In the genomic region with DNA sequence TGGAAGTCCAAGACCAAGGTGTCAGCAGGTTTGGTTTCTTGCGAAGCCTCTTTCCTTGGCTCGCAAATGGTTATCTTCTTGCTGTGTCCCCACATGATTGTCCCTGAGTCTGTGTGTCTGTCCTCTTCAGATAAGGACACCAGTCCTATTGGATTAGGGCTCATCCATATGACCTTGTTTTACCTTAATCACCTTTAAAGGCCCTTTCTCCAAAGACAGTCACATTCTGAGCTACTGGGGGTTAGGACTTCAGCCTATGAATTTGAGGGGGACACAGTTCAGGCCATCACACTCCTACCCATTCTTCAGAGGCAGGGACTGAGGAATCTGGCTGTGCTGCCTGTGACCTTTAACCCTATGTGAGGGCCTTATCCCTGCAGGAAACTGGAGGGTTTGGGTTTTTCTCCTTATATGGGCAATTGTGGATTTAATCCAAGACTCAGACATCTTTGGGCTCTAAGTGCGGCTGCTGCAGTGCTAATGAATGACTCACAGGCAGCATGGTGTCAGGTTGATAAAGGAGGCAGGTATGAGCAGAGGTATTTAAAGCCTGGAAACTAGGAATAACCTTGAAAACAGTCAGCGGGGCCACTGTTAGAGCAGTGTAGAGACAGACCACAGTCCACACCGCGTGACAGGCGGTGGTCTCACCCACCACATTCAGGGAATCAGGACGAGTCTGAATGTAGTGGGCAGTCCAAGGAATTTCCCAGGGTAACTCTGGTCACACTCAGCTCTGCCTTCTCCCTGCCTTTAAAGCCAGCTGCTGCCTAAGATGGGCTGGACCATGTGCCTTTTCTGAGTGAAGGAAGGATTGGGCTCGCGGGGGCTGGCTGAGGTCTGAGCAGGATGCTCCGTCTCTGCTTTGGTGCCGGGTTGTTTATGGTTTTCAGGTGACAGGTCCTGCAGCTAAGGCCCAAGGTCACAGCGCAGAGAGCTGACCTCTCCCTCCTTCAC, we compare ENCODE assay signal across 8 cellular contexts. TPM values are rescaled to one million over a fixed set of nuclear protein-coding genes. Genes with fewer than 3 reads are reported as not detected.
A peak's percentile ranks its signal among the peaks of the same experiment; 100 is the strongest.
DNase-seq lines count a peak whose midpoint lies in the region; ATAC-seq and TF ChIP-seq lines count a peak whose summit lies in the region.

No MANE protein-coding gene starts in this region.

- H3K4me1 Mint-ChIP-seq in activated T-helper 17 cell treated with anti-CD3 and anti-CD28 coated beads, Interleukin-2, amount 50 U/mL, for 72 hours, result peaks cover 21% of the 10 kb centered on the region

- H3K4me2 ChIP-seq in DOHH2 (ENCODE audit: low read length) (peak overlapping the region; percentile 64), OCI-LY1 (ENCODE audit: low read length) (peak overlapping the region; percentile 51; the same call in 1 of the 2 replicates)

- no peaks in the 10 kb centered on the region for H3K9me3 ChIP-seq in DOHH2 (ENCODE audit: control insufficient read depth, insufficient read depth, low read length)
- H3K9me3 ChIP-seq in OCI-LY1 (ENCODE audit: low read length), result no peaks in the 10 kb centered on the region
- H3K9me3 ChIP-seq in testis, result no peaks in the 10 kb centered on the region
- H3K9me3 ChIP-seq in HAP-1, result no peaks in the 10 kb centered on the region

- H3K36me3 ChIP-seq in DOHH2 (ENCODE audit: control insufficient read depth, low read length) (peaks cover 98% of the 10 kb centered on the region), OCI-LY1 (ENCODE audit: insufficient read depth, low read length) (peaks cover 97% of the 10 kb centered on the region), testis (ENCODE audit: low read depth, missing control alignments) (no peaks in the 10 kb centered on the region), HAP-1 (replicated peaks) (peaks cover 78% of the 10 kb centered on the region)

- TF ChIP-seq POLR2A in testis (IDR thresholded peaks at IDR 0.05), result no peak

- H3K4me3 ChIP-seq in DOHH2 (ENCODE audit: low read length), result peak overlapping the region; percentile 55; the same call in 1 of the 2 replicates
- no peak overlapping the region for H3K4me3 ChIP-seq in OCI-LY1 (ENCODE audit: low read depth, low read length, poor library complexity, severe bottlenecking)
- no peak overlapping the region for H3K4me3 ChIP-seq in epithelial cell of proximal tubule (ENCODE audit: low read depth, low read length)
- no peak overlapping the region for H3K4me3 ChIP-seq in testis
- no peak overlapping the region for H3K4me3 ChIP-seq in HAP-1

- H3F3A ChIP-seq in DOHH2 (ENCODE audit: control insufficient read depth, insufficient read depth), result peaks cover 31% of the 10 kb centered on the region
- 0 out of 2 replicates have a peak, but pooled peaks cover 4% of the 10 kb centered on the region for H3F3A ChIP-seq in OCI-LY1 (ENCODE audit: insufficient read depth, low read length)

- no peak overlapping the region; the same call in 1 of the 2 replicates for H3K9ac ChIP-seq in OCI-LY1 (ENCODE audit: low read length)

- H3K4me3 Mint-ChIP-seq in activated T-helper 17 cell treated with anti-CD3 and anti-CD28 coated beads, Interleukin-2, amount 50 U/mL, for 72 hours, result no peak overlapping the region

- H3K4me1 ChIP-seq in DOHH2 (ENCODE audit: control insufficient read depth, low read length) (peaks cover 98% of the 10 kb centered on the region), OCI-LY1 (ENCODE audit: insufficient read depth, low read length, severe bottlenecking) (peaks cover 73% of the 10 kb centered on the region), testis (peaks cover 39% of the 10 kb centered on the region), HAP-1 (no peaks in the 10 kb centered on the region)

- peak; percentile 88 for DNase-seq in epithelial cell of proximal tubule (ENCODE audit: low read depth)
- DNase-seq in omental fat pad (ENCODE audit: low spot score), result no peak
- DNase-seq in testis, result no peak
- DNase-seq in HAP-1 (ENCODE audit: low spot score in 2 of 2), result no peak
- DNase-seq in SKM-1 (lab: John Stamatoyannopoulos, UW; ENCODE audit: unreplicated experiment), result no peak

- H3K9me2 ChIP-seq in DOHH2 (replicated peaks; ENCODE audit: control insufficient read depth, low read length) (no peaks in the 10 kb centered on the region), OCI-LY1 (ENCODE audit: low read depth, low read length) (no peaks in the 10 kb centered on the region)

- TF ChIP-seq CTCF in DOHH2 (IDR thresholded peaks at IDR 0.05; ENCODE audit: low read depth, low read length, poor library complexity, severe bottlenecking) (no peak), OCI-LY1 (IDR thresholded peaks at IDR 0.05; ENCODE audit: low read length) (no peak), epithelial cell of proximal tubule (conservative IDR thresholded peaks at IDR 0.05; ENCODE audit: low read depth, low read length) (no peak), omental fat pad (IDR thresholded peaks at IDR 0.05) (no peak), testis (IDR thresholded peaks at IDR 0.05) (no peak)

- H3K79me2 ChIP-seq in DOHH2 (ENCODE audit: control insufficient read depth, low read length) (peaks cover 83% of the 10 kb centered on the region), OCI-LY1 (ENCODE audit: insufficient read depth, low read length) (0 out of 2 replicates have a peak, but pooled peaks cover 6% of the 10 kb centered on the region)

- no peak overlapping the region for H2AFZ ChIP-seq in OCI-LY1 (ENCODE audit: low read length)

- H4K20me1 ChIP-seq in DOHH2 (ENCODE audit: control insufficient read depth, insufficient read depth, low read depth, low read length) (no peaks in the 10 kb centered on the region), OCI-LY1 (ENCODE audit: insufficient read depth, low read length) (no peaks in the 10 kb centered on the region)

- H3K27me3 Mint-ChIP-seq in activated T-helper 17 cell treated with anti-CD3 and anti-CD28 coated beads, Interleukin-2, amount 50 U/mL, for 72 hours, result no peaks in the 10 kb centered on the region

- in situ Hi-C loops in HAP-1 (cut with MboI; ENCODE audit: low sequenced_read_pairs), result no loop called here

- WGBS in testis, 2 donors, result 71 to 85% methylated on average over 12 to 13 of the region's 13 CpGs

- H3K27ac Mint-ChIP-seq in activated T-helper 17 cell treated with anti-CD3 and anti-CD28 coated beads, Interleukin-2, amount 50 U/mL, for 72 hours, result no peak overlapping the region

- H3K27me3 ChIP-seq in DOHH2 (ENCODE audit: control insufficient read depth, low read length) (no peaks in the 10 kb centered on the region), OCI-LY1 (ENCODE audit: insufficient read depth, low read length) (no peaks in the 10 kb centered on the region), testis (no peaks in the 10 kb centered on the region), HAP-1 (ENCODE audit: low read depth) (no peaks in the 10 kb centered on the region)

- intact Hi-C loops in testis (cut with DNase I; ENCODE audit: low total_unique reads), result no loop called here

- H3K27ac ChIP-seq in DOHH2 (ENCODE audit: low read depth, low read length), result peak overlapping the region; percentile 83
- H3K27ac ChIP-seq in OCI-LY1 (ENCODE audit: low read depth, low read length, poor library complexity, severe bottlenecking), result peak overlapping the region; percentile 93
- H3K27ac ChIP-seq in testis, result no peak overlapping the region

- H3K36me3 Mint-ChIP-seq in activated T-helper 17 cell treated with anti-CD3 and anti-CD28 coated beads, Interleukin-2, amount 50 U/mL, for 72 hours (ENCODE audit: low read depth), result peaks cover 82% of the 10 kb centered on the region

- peak; percentile 75 for ATAC-seq in omental fat pad (ENCODE audit: low FRiP score)
- ATAC-seq in activated T-helper 17 cell treated with anti-CD3 and anti-CD28 coated beads, Interleukin-2, amount 50 U/mL, for 72 hours (replicated peaks), result no peak

- H3K9me3 Mint-ChIP-seq in activated T-helper 17 cell treated with anti-CD3 and anti-CD28 coated beads, Interleukin-2, amount 50 U/mL, for 72 hours, result no peaks in the 10 kb centered on the region

RNA-seq across cellular contexts. Expression of a gene that starts 10.3 kb away (rescaled TPM):
- total RNA-seq in epithelial cell of proximal tubule (16.9 and 32.0 TPM in 2 replicates), omental fat pad (10 to 100 TPM; 29.4 to 52.0 (median 33.5) TPM), testis (10 to 100 TPM; 48.7 to 73.0 TPM)
- polyA plus RNA-seq in testis (ENCODE audit: insufficient read depth, low read depth, low replicate concordance), result 33.4 TPM
- 10 to 100 TPM; 29.4 to 67.7 TPM for total RNA-seq in activated T-helper 17 cell treated with anti-CD3 and anti-CD28 coated beads, Interleukin-2, amount 50 U/mL, for 72 hours

RNA-seq across cellular contexts. Expression of a gene that starts 46.0 kb away (rescaled TPM):
- total RNA-seq in epithelial cell of proximal tubule (26.6 and 37.1 TPM in 2 replicates), omental fat pad (10 to 100 TPM in 3 of 4 donors, 1 to 10 TPM in 1; 7.9 to 14.3 (median 11.5) TPM), testis (10 to 100 TPM; 20.9 to 22.1 TPM)
- 14.3 TPM for polyA plus RNA-seq in testis (ENCODE audit: insufficient read depth, low read depth, low replicate concordance)
- 10 to 100 TPM; 14.2 to 23.9 TPM for total RNA-seq in activated T-helper 17 cell treated with anti-CD3 and anti-CD28 coated beads, Interleukin-2, amount 50 U/mL, for 72 hours

RNA-seq across cellular contexts. Expression of a gene that starts 46.3 kb away (rescaled TPM):
- 97.7 and 112 TPM in 2 replicates for total RNA-seq in epithelial cell of proximal tubule
- total RNA-seq in omental fat pad, result 10 to 100 TPM; 42.4 to 67.0 (median 51.8) TPM
- total RNA-seq in testis, result 10 to 100 TPM; 62.4 to 63.6 TPM
- polyA plus RNA-seq in testis (ENCODE audit: insufficient read depth, low read depth, low replicate concordance), result 40.3 TPM
- total RNA-seq in activated T-helper 17 cell treated with anti-CD3 and anti-CD28 coated beads, Interleukin-2, amount 50 U/mL, for 72 hours, result 10 to 100 TPM; 47.4 to 86.9 TPM

Comparison
In these comparisons a context has a peak if more than half of its experiments do, and no peak if none do; other contexts are left out.
1. H3K27ac ChIP-seq: peak in DOHH2 (single experiment) and OCI-LY1 (single experiment); none in testis (0 of 2).